21 cellular contexts compared by ENCODE assay signal in the genomic region with DNA sequence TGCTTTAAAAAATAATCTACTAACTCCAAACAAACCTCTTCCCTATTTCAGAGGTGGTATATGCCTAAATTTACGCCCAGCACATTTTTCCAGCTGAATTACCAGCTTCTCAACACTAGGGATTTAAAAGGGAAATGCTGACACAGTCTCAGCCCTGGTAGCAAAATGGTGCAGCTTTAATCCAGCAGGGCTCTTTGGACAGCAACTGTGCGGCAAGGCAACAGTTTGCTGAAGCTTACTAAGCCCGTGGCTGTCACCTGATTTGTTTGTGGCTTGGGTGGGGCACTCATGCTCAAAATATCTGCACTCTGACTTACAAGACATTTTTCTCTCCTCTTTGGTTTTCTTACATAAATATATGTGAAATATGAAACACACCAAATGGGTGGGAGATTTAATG.
A peak's percentile ranks its signal among the peaks of the same experiment; 100 is the strongest.
DNase-seq lines count a peak whose midpoint lies in the region; ATAC-seq, FAIRE-seq and TF ChIP-seq lines count a peak whose summit lies in the region.
"Had no signal": no experiment of that assay in that cellular context is flagged by ENCODE, and none has a peak within 500 bp of the region (broad histone marks: within the 10 kb centered on the region; RNA-seq: fewer than 3 reads in every experiment).

No MANE protein-coding gene starts in this region.

- H3K9me3 ChIP-seq in H1 (ENCODE audit: insufficient read depth in 2 of 2, low read depth in 1 of 2, low read length in 1 of 2) (peaks cover 5 to 11% of the 10 kb centered on the region in 2 experiments; a peak in 2 of 4 replicates), right lobe of liver (no peaks in the 10 kb centered on the region)
- H3K9me3 ChIP-seq: A549, lower lobe of right lung, testis had no signal

- no peak overlapping the region for H2BK120ac ChIP-seq in H1 (replicated peaks; ENCODE audit: low read depth, low read length)

- 0 out of 4 replicates have a peak, but pooled peaks of 1 of the 2 experiments have one; percentile 2 for TF ChIP-seq RAD21 in H1 (IDR thresholded peaks at IDR 0.05 in 1 of 2, conservative IDR thresholded peaks at IDR 0.05 in 1 of 2; ENCODE audit: low read depth in 2 of 2, low read length in 2 of 2)

- POLR2A ChIA-PET in H1 (lab: Charles Lee; ENCODE audit: partially characterized antibody), result no interaction called here

- TF ChIP-seq POLR2A in H1 (IDR thresholded peaks at IDR 0.05; ENCODE audit: control extremely low read depth in 1 of 2, low read depth in 2 of 2, low read length in 2 of 2), result no peak
- no peak for TF ChIP-seq POLR2A in right lobe of liver (IDR thresholded peaks at IDR 0.05)

- no peak for TF ChIP-seq EP300 in H1 (IDR thresholded peaks at IDR 0.05; ENCODE audit: borderline replicate concordance in 1 of 2, low read depth in 2 of 2, low read length in 2 of 2)

- no peak overlapping the region for H3K18ac ChIP-seq in H1 (ENCODE audit: extremely low read depth, low read length)

- H3K4me3 ChIP-seq in H1 (ENCODE audit: extremely low read depth in 1 of 4, insufficient read depth in 2 of 4, low read depth in 3 of 4, low read length in 4 of 4) (no peak overlapping the region), retinal pigment epithelial cell (ENCODE audit: low read length) (no peak overlapping the region), right lobe of liver (no peak overlapping the region)
- H3K4me3 ChIP-seq: A549, lower lobe of right lung, testis had no signal

- intact Hi-C loops in right lobe of liver (cut with DNase I), result no loop called here

- H3K27ac ChIP-seq in H1 (ENCODE audit: low read depth, low read length) (no peak overlapping the region), right lobe of liver (no peak overlapping the region)
- H3K27ac ChIP-seq: A549, lower lobe of right lung, testis had no signal

- no peak overlapping the region for H2AFZ ChIP-seq in H1 (ENCODE audit: low read length)

- H3K9ac ChIP-seq in H1 (replicated peaks in 1 of 4; ENCODE audit: extremely low read depth in 1 of 4, low read depth in 3 of 4, low read length in 3 of 4), result no peak overlapping the region

- TF ChIP-seq CTCF in H1 (IDR thresholded peaks at IDR 0.05; ENCODE audit: control extremely low read depth in 1 of 3, insufficient read depth in 1 of 3, low read depth in 1 of 3, low read length in 3 of 3) (peak in 1 of 3 experiments; percentile 13; a peak in 1 of 4 replicates), retinal pigment epithelial cell (conservative IDR thresholded peaks at IDR 0.05; ENCODE audit: low read depth, low read length) (peak; percentile 24), right lobe of liver (IDR thresholded peaks at IDR 0.05) (no peak)

- H3K4me1 ChIP-seq in H1 (replicated peaks in 1 of 4; ENCODE audit: control insufficient read depth in 3 of 4, insufficient read depth in 4 of 4, low read length in 3 of 4) (peaks cover 2 to 8% (median 5%) of the 10 kb centered on the region in 4 experiments), right lobe of liver (no peaks in the 10 kb centered on the region)
- H3K4me1 ChIP-seq: A549, lower lobe of right lung, testis had no signal

- H4K20me1 ChIP-seq in H1 (replicated peaks in 1 of 2; ENCODE audit: control insufficient read depth in 1 of 2, insufficient read depth in 2 of 2, low read length in 2 of 2), result no peaks in the 10 kb centered on the region

- no peak overlapping the region for H4K8ac ChIP-seq in H1 (ENCODE audit: extremely low read depth, insufficient read depth, low read length)

- no peak overlapping the region for H4K91ac ChIP-seq in H1 (replicated peaks; ENCODE audit: insufficient read length, low read length)

- no peak overlapping the region for H3K4ac ChIP-seq in H1 (replicated peaks; ENCODE audit: insufficient read length, low read depth, low read length)

- no peaks in the 10 kb centered on the region for H3K79me1 ChIP-seq in H1 (ENCODE audit: low read depth, low read length)

- CTCF ChIA-PET in H1 (lab: Charles Lee; ENCODE audit: partially characterized antibody), result interaction anchor here (0.6 to 1.7 kb wide), 4 partner anchors 31 to 304 kb away, joined by 3 to 5 read pairs (median 4); no protein-coding TSS in a partner anchor

- peak; percentile 13 for FAIRE-seq in H1 (lab: Jason Lieb, UNC)
- FAIRE-seq: A549, frontal cortex had no signal

- no peaks in the 10 kb centered on the region for H3K79me2 ChIP-seq in H1 (ENCODE audit: control insufficient read depth in 1 of 2, insufficient read depth in 2 of 2, low read length in 2 of 2)

- H3K27me3 ChIP-seq in H1 (replicated peaks in 1 of 4; ENCODE audit: control insufficient read depth in 3 of 4, extremely low read depth in 1 of 4, insufficient read depth in 3 of 4, low read length in 3 of 4) (no peaks in the 10 kb centered on the region), right lobe of liver (no peaks in the 10 kb centered on the region)
- H3K27me3 ChIP-seq: testis had no signal

- H3K23ac ChIP-seq in H1 (ENCODE audit: insufficient read length), result no peak overlapping the region

- H2BK12ac ChIP-seq in H1 (ENCODE audit: low read depth, low read length), result no peak overlapping the region

- no peaks in the 10 kb centered on the region; the same call in 1 of the 2 replicates for H3K23me2 ChIP-seq in H1 (ENCODE audit: low read depth, low read length)

- no peak overlapping the region for H3K56ac ChIP-seq in H1 (replicated peaks; ENCODE audit: insufficient read length, low read depth, low read length)

- no peaks in the 10 kb centered on the region for H3K36me3 ChIP-seq in H1 (ENCODE audit: control insufficient read depth in 2 of 4, insufficient read depth in 4 of 4, low read length in 3 of 4)
- no peaks in the 10 kb centered on the region for H3K36me3 ChIP-seq in right lobe of liver
- H3K36me3 ChIP-seq: lower lobe of right lung had no signal

- H2BK15ac ChIP-seq in H1 (ENCODE audit: low read length), result no peak overlapping the region

- no peak overlapping the region for H3K14ac ChIP-seq in H1 (ENCODE audit: insufficient read length)

- ATAC-seq in right lobe of liver, result no peak
- ATAC-seq in HG03097 (IDR thresholded peaks at IDR 0.05; ENCODE audit: low FRiP score, unreplicated experiment), result no peak
- ATAC-seq in GM18873 (IDR thresholded peaks at IDR 0.05; ENCODE audit: low FRiP score, unreplicated experiment), result no peak
- ATAC-seq: A549, lower lobe of right lung, right cardiac atrium, T-helper 17 cell had no signal

- WGBS in H1 (ENCODE audit: extremely low coverage in 1 of 2, insufficient coverage in 1 of 2, insufficient read length in 1 of 2, insufficient replicate concordance in 2 of 2, low coverage in 1 of 2, low lambda C conversion rate in 2 of 2, missing lambda C conversion rate in 1 of 2), 2 experiments, result 92% methylated on average over 3 of the region's 3 CpGs; no CpG with 5 or more reads in 1 of the 2 experiments
- WGBS in right lobe of liver (ENCODE audit: insufficient coverage, low coverage, low lambda C conversion rate, missing lambda C conversion rate), result 20% methylated on average over 3 of the region's 3 CpGs

- H2BK5ac ChIP-seq in H1 (ENCODE audit: low read depth, low read length), result no peak overlapping the region

- no peak overlapping the region for H4K5ac ChIP-seq in H1 (ENCODE audit: insufficient read length, low read depth, low read length)

- no peak overlapping the region for H2AK5ac ChIP-seq in H1 (ENCODE audit: low read depth, low read length)

- no peak overlapping the region for H3K4me2 ChIP-seq in H1 (ENCODE audit: insufficient read depth in 1 of 2, low read depth in 2 of 2, low read length in 2 of 2)
- H3K4me2 ChIP-seq: A549 had no signal

- DNase-seq in NCI-H524 (lab: John Stamatoyannopoulos, UW), result peak; percentile 1 to 49
- no peak for DNase-seq in NCI-H524 treated with DMSO at 0.1 percent for 48 hours (lab: John Stamatoyannopoulos, UW)
- DNase-seq in NAMALWA (ENCODE audit: low spot score), result peak; percentile 22
- DNase-seq in H1 (ENCODE audit: low read depth in 1 of 2, low spot score in 2 of 2), result no peak
- peak; percentile 79 for DNase-seq in retinal pigment epithelial cell (ENCODE audit: low read depth)
- DNase-seq in right lobe of liver, result no peak
- DNase-seq: activated CD4-positive, alpha-beta T cell treated with anti-CD3 and anti-CD28 coated beads for 4 hours; activated T-cell treated with anti-CD3 and anti-CD28 coated beads, Interleukin-2, amount 50 U/mL, for 24 hours; caudate nucleus; lower lobe of right lung; NCI-H1436 treated with DMSO at 0.1 percent for 48 hours; NCI-H446 treated with DMSO at 0.1 percent for 48 hours; nephron progenitor cell; right cardiac atrium; stimulated activated CD4-positive, alpha-beta T cell treated with anti-CD3 and anti-CD28 coated beads, Interleukin-2, amount 100 ng/mL, for 24 hours; T-helper 17 cell; testis had no signal

- H2BK20ac ChIP-seq in H1 (ENCODE audit: low read length), result no peak overlapping the region

TF ChIP-seq in H1, 55 proteins besides CTCF, POLR2A, EP300 and RAD21 (continues in another document):
- TF ChIP-seq RBBP5 (IDR thresholded peaks at IDR 0.05; ENCODE audit: borderline replicate concordance, low read depth, low read length) (no peak), KDM5A (IDR thresholded peaks at IDR 0.05; ENCODE audit: low read length) (no peak), BRCA1 (IDR thresholded peaks at IDR 0.05; ENCODE audit: low read depth, low read length) (no peak)

Comparison
In these comparisons a context has a peak if more than half of its experiments do, and no peak if none do; other contexts are left out.
1. DNase-seq: peak in NCI-H524 (2 of 2), NAMALWA (single experiment) and retinal pigment epithelial cell (single experiment); none in NCI-H524 treated with DMSO at 0.1 percent for 48 hours (single experiment), H1 (0 of 2) and right lobe of liver (0 of 3).